Comparison of ENCODE assay signal across 8 cellular contexts in the genomic region with DNA sequence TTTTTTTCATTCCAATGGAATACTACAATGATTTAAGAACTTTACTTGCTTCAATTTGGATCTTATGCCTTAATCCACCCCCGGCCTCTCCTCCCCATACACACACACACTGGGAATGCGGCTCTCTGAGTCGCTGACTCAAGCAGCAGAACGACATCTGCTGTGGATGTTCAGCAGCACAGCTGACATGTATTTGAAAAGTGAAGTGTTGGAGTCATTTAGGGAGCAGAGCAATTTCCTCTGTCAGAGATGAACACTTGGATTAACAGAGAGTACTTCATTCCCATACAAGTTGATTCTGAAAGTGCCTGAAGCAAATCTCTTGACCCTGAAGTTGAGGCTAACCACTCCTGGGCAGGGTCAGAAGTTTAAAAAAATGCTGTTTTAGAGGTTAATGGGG. TPM values are rescaled to one million over a fixed set of nuclear protein-coding genes. Genes with fewer than 3 reads are reported as not detected.
DNase-seq lines count a peak whose midpoint lies in the region; ATAC-seq lines count a peak whose summit lies in the region.

No MANE protein-coding gene starts in this region.

- no peaks in the 10 kb centered on the region for H3K9me3 ChIP-seq in SK-N-MC (ENCODE audit: low read depth, low read length)

- H3K27ac ChIP-seq in SK-N-MC, result peak overlapping the region; percentile 33; the same call in 1 of the 2 replicates

- DNase-seq in GM04503 (ENCODE audit: low read depth) (peak; percentile 71), SK-N-MC (ENCODE audit: low read depth, low spot score) (no peak), Right ventricle myocardium superior (peak; percentile 66), renal cortical epithelial cell (ENCODE audit: low read depth) (peak; percentile 88), H7 (no peak)
- DNase-seq in stimulated activated effector memory CD8-positive, alpha-beta T cell treated with anti-CD3 and anti-CD28 coated beads, Interleukin-12 subunit alpha, Interleukin-12 subunit beta, amount 100 ng/mL, for 72 hours (ENCODE audit: low spot score in 2 of 2), result no peak

- intact Hi-C loops in Right ventricle myocardium superior (cut with DNase I), result loop anchor here (5.0 kb wide), 1 partner anchor 100 kb away; no protein-coding TSS in a partner anchor

- no peaks in the 10 kb centered on the region for H3K27me3 ChIP-seq in H7 (ENCODE audit: control insufficient read depth, insufficient read depth, low read length)

- no peak overlapping the region for H3K9ac ChIP-seq in SK-N-MC (ENCODE audit: insufficient read length)

- H3K27ac Mint-ChIP-seq in stimulated activated effector memory CD8-positive, alpha-beta T cell treated with anti-CD3 and anti-CD28 coated beads, Interleukin-12 subunit alpha, Interleukin-12 subunit beta, amount 100 ng/mL, for 72 hours, result no peak overlapping the region

- peak; percentile 90 for ATAC-seq in Right ventricle myocardium superior (ENCODE audit: poor library complexity)
- no peak for ATAC-seq in HG03135 (IDR thresholded peaks at IDR 0.05; ENCODE audit: unreplicated experiment)
- no peak for ATAC-seq in GM21723 (IDR thresholded peaks at IDR 0.05; ENCODE audit: unreplicated experiment)
- ATAC-seq in stimulated activated effector memory CD8-positive, alpha-beta T cell treated with anti-CD3 and anti-CD28 coated beads, Interleukin-12 subunit alpha, Interleukin-12 subunit beta, amount 100 ng/mL, for 72 hours, result no peak

- peak overlapping the region; percentile 26 for H3K4me3 ChIP-seq in SK-N-MC
- H3K4me3 ChIP-seq in H7 (ENCODE audit: insufficient read depth, low read depth, low read length), result no peak overlapping the region

- H3K36me3 ChIP-seq in SK-N-MC (ENCODE audit: insufficient read depth, low read length) (no peaks in the 10 kb centered on the region), H7 (replicated peaks; ENCODE audit: control insufficient read depth, insufficient read depth, low read length) (no peaks in the 10 kb centered on the region)

- H3K9me3 Mint-ChIP-seq in stimulated activated effector memory CD8-positive, alpha-beta T cell treated with anti-CD3 and anti-CD28 coated beads, Interleukin-12 subunit alpha, Interleukin-12 subunit beta, amount 100 ng/mL, for 72 hours, result no peaks in the 10 kb centered on the region

- H3K4me1 Mint-ChIP-seq in stimulated activated effector memory CD8-positive, alpha-beta T cell treated with anti-CD3 and anti-CD28 coated beads, Interleukin-12 subunit alpha, Interleukin-12 subunit beta, amount 100 ng/mL, for 72 hours, result peaks cover 13% of the 10 kb centered on the region

- no peak overlapping the region for H3K4me3 Mint-ChIP-seq in stimulated activated effector memory CD8-positive, alpha-beta T cell treated with anti-CD3 and anti-CD28 coated beads, Interleukin-12 subunit alpha, Interleukin-12 subunit beta, amount 100 ng/mL, for 72 hours

- H3K36me3 Mint-ChIP-seq in stimulated activated effector memory CD8-positive, alpha-beta T cell treated with anti-CD3 and anti-CD28 coated beads, Interleukin-12 subunit alpha, Interleukin-12 subunit beta, amount 100 ng/mL, for 72 hours, result peaks cover 6% of the 10 kb centered on the region

RNA-seq across cellular contexts. Expression of a gene that starts 27.9 kb away (rescaled TPM):
- 71.1 TPM for total RNA-seq in Right ventricle myocardium superior
- total RNA-seq in renal cortical epithelial cell, result 8.2 and 54.0 TPM in 2 replicates
- 1.1 and 2.1 TPM in 2 replicates for total RNA-seq in H7 (2014; rRNA removed; shearing (Covaris generic))

Comparison
In these comparisons a context has a peak if more than half of its experiments do, and no peak if none do; other contexts are left out.
1. DNase-seq: peak in GM04503 (single experiment), Right ventricle myocardium superior (single experiment) and renal cortical epithelial cell (single experiment); none in SK-N-MC (single experiment), stimulated activated effector memory CD8-positive, alpha-beta T cell treated with anti-CD3 and anti-CD28 coated beads, Interleukin-12 subunit alpha, Interleukin-12 subunit beta, amount 100 ng/mL, for 72 hours (0 of 2) and H7 (single experiment).